18 cellular contexts compared by ENCODE assay signal in genomic region chr2:236730393-236730792, GRCh38.
DNase-seq lines count a peak whose midpoint lies in the region; ATAC-seq and TF ChIP-seq lines count a peak whose summit lies in the region.
"Had no signal": no experiment of that assay in that cellular context is flagged by ENCODE, and none has a peak within 500 bp of the region (broad histone marks: within the 10 kb centered on the region; RNA-seq: fewer than 3 reads in every experiment).

No MANE protein-coding gene starts in this region.

- POLR2A ChIA-PET in activated CD8-positive, alpha-beta T cell treated with anti-CD3 and anti-CD28 coated beads for 36 hours (lab: Charles Lee), result no interaction called here

- H3K27me3 ChIP-seq in right lobe of liver, result no peaks in the 10 kb centered on the region
- H3K27me3 ChIP-seq: Peyer's patch had no signal

- no peak overlapping the region for H3K4me3 Mint-ChIP-seq in activated CD8-positive, alpha-beta T cell treated with anti-CD3 and anti-CD28 coated beads for 36 hours
- H3K4me3 Mint-ChIP-seq: CD4-positive, CD25-positive, alpha-beta regulatory T cell had no signal

- H3K4me3 ChIP-seq in right lobe of liver, result no peak overlapping the region
- H3K4me3 ChIP-seq: Peyer's patch had no signal

- TF ChIP-seq CTCF in right lobe of liver (IDR thresholded peaks at IDR 0.05), result no peak
- no peak for TF ChIP-seq CTCF in activated CD8-positive, alpha-beta T cell treated with anti-CD3 and anti-CD28 coated beads for 36 hours (IDR thresholded peaks at IDR 0.05)

- peak; percentile 72 to 84 (median 82) for ATAC-seq in right lobe of liver
- ATAC-seq in activated CD8-positive, alpha-beta T cell treated with anti-CD3 and anti-CD28 coated beads for 36 hours, result no peak

- H3K36me3 Mint-ChIP-seq in activated CD8-positive, alpha-beta T cell treated with anti-CD3 and anti-CD28 coated beads for 36 hours (ENCODE audit: low read depth), result no peaks in the 10 kb centered on the region
- H3K36me3 Mint-ChIP-seq: CD4-positive, CD25-positive, alpha-beta regulatory T cell had no signal

- CTCF ChIA-PET in activated CD8-positive, alpha-beta T cell treated with anti-CD3 and anti-CD28 coated beads for 36 hours (lab: Charles Lee), result no interaction called here

- 34% methylated on average over 6 of the region's 10 CpGs for whole genome bisulfite sequencing in right lobe of liver (ENCODE audit: insufficient coverage, low coverage, low lambda C conversion rate, missing lambda C conversion rate)

- no peaks in the 10 kb centered on the region for H3K4me1 Mint-ChIP-seq in activated CD8-positive, alpha-beta T cell treated with anti-CD3 and anti-CD28 coated beads for 36 hours (ENCODE audit: low read depth)
- H3K4me1 Mint-ChIP-seq: CD4-positive, CD25-positive, alpha-beta regulatory T cell had no signal

- no peaks in the 10 kb centered on the region for H3K9me3 Mint-ChIP-seq in activated CD8-positive, alpha-beta T cell treated with anti-CD3 and anti-CD28 coated beads for 36 hours
- H3K9me3 Mint-ChIP-seq: CD4-positive, CD25-positive, alpha-beta regulatory T cell had no signal

- no peaks in the 10 kb centered on the region for H3K27me3 Mint-ChIP-seq in activated CD8-positive, alpha-beta T cell treated with anti-CD3 and anti-CD28 coated beads for 36 hours

- H3K4me1 ChIP-seq in right lobe of liver, result peaks cover 0 to 54% (median 21%) of the 10 kb centered on the region in 4 donors
- H3K4me1 ChIP-seq: BE2C, Peyer's patch had no signal

- no peak for TF ChIP-seq POLR2A in right lobe of liver (IDR thresholded peaks at IDR 0.05)

- H3K27ac Mint-ChIP-seq in activated CD8-positive, alpha-beta T cell treated with anti-CD3 and anti-CD28 coated beads for 36 hours, result no peak overlapping the region
- H3K27ac Mint-ChIP-seq: CD4-positive, CD25-positive, alpha-beta regulatory T cell had no signal

- H3K36me3 ChIP-seq in right lobe of liver, result no peaks in the 10 kb centered on the region
- H3K36me3 ChIP-seq: BE2C, Peyer's patch had no signal

- DNase-seq in ELF-1 (ENCODE audit: low read depth, low spot score) (peak; percentile 49), SK-N-DZ (ENCODE audit: low spot score) (peak; percentile 33), right lobe of liver (peak; percentile 79 to 93 (median 90)), retina (peak; percentile 25), NCI-H2196 treated with DMSO at 0.1 percent for 48 hours (lab: John Stamatoyannopoulos, UW; ENCODE audit: unreplicated experiment) (no peak), D341Med (ENCODE audit: low spot score) (no peak)
- DNase-seq in activated CD8-positive, alpha-beta T cell treated with anti-CD3 and anti-CD28 coated beads for 36 hours, result no peak
- DNase-seq: BE2C; CD4-positive, CD25-positive, alpha-beta regulatory T cell; DMS79; H7; Kasumi-1; NCI-H1694; NCI-H2081; NCI-H2171 treated with DMSO at 0.1 percent for 48 hours; NCI-H446; NCI-H526; Peyer's patch had no signal

- intact Hi-C loops in right lobe of liver (cut with DNase I), result loop anchor here in 1 of 2 donors (10.0 kb wide), 1 partner anchor 94 kb away; no protein-coding TSS in a partner anchor
- intact Hi-C loops in activated CD8-positive, alpha-beta T cell treated with anti-CD3 and anti-CD28 coated beads for 36 hours (cut with micrococcal nuclease), result loop anchor here (2.0 kb wide), 1 partner anchor 36 kb away; no protein-coding TSS in a partner anchor

- H3K27ac ChIP-seq in right lobe of liver, result peak overlapping the region in 2 of 3 donors; percentile 80 to 89
- H3K27ac ChIP-seq: Peyer's patch had no signal

- no peaks in the 10 kb centered on the region for H3K9me3 ChIP-seq in right lobe of liver
- H3K9me3 ChIP-seq: BE2C, Peyer's patch had no signal

Comparison
In these comparisons a context has a peak if more than half of its experiments do, and no peak if none do; other contexts are left out.
1. DNase-seq: peak in ELF-1 (single experiment), SK-N-DZ (single experiment), right lobe of liver (3 of 3) and retina (single experiment); none in activated CD8-positive, alpha-beta T cell treated with anti-CD3 and anti-CD28 coated beads for 36 hours (single experiment), NCI-H2196 treated with DMSO at 0.1 percent for 48 hours (single experiment) and D341Med (single experiment).